In the genomic region with DNA sequence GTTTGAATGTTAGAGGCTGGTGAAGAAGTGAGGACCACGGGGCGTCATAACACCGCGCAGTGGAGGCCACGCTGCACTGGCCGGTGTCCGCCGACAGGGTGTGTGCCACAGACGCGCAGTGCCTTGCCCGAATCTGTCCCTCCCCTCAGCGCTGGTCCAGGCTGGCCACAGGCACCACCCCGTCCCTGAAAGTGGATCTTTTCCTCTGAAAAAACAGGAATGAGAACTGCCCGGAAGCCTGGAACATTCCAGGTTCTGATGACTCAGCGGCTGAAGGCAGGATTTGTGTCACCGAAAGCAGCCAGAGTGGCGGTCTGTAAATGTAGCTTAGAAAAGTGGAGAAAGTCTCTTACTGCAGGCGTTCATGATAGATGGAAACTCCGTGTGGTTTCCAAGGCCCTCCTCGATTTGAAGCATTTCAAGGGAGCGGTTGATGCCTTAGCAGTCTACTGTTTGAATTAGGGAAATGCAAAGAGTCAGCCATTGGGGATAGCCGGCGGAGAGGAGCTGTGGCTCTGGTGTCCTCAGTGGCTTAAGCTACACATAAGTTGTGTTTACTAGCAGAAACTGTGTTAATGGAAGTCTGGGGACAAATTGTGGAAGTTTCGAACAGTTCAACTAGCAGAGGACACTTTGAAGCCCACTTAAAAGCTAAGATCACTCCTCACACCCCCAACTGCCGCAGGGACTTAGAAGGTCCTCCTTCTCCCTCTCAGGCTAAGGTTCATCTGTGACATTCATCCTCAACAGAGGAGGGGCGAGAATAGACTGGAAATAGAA, we compare ENCODE assay signal across 8 cellular contexts.
DNase-seq lines count a peak whose midpoint lies in the region; ATAC-seq, FAIRE-seq and TF ChIP-seq lines count a peak whose summit lies in the region.

No MANE protein-coding gene starts in this region.

- H3K9me3 ChIP-seq in kidney (ENCODE audit: control insufficient read depth in 1 of 2, low read length in 2 of 2), result no peaks in the 10 kb centered on the region

- intact Hi-C loops in kidney (cut with DNase I), result no loop called here

- no peak overlapping the region for H3K27ac Mint-ChIP-seq in WTC11

- POLR2A ChIA-PET in WTC11 (lab: Charles Lee), result interaction anchor here (0.9 to 1.4 kb wide), 2 partner anchors 482 to 484 kb away, joined by 4 read pairs; no protein-coding TSS in a partner anchor

- peak overlapping the region; percentile 98 to 100 for H3K27ac ChIP-seq in kidney (ENCODE audit: low read depth in 2 of 2, low read length in 2 of 2)

- H3K4me1 ChIP-seq in kidney (ENCODE audit: control insufficient read depth in 1 of 2, insufficient read depth in 1 of 2, low read depth in 1 of 2, low read length in 2 of 2), result peaks cover 17 to 19% of the 10 kb centered on the region in 2 donors

- H3K36me3 ChIP-seq in kidney (ENCODE audit: control insufficient read depth in 1 of 2, insufficient read depth in 2 of 2, low read length in 2 of 2), result no peaks in the 10 kb centered on the region

- H3K9me3 Mint-ChIP-seq in WTC11, result no peaks in the 10 kb centered on the region

- peak overlapping the region; percentile 73 to 88 for H3K4me3 ChIP-seq in kidney (ENCODE audit: low read length in 2 of 2)

- H3K4me3 Mint-ChIP-seq in WTC11, result no peak overlapping the region

- CTCF ChIA-PET in WTC11 (lab: Charles Lee), result interaction anchor here (0.6 to 2.0 kb wide), 4 partner anchors 16 to 483 kb away, joined by 3 to 8 read pairs (median 4); no protein-coding TSS in a partner anchor

- H3K9ac ChIP-seq in kidney (ENCODE audit: low read length in 2 of 2), result peak overlapping the region; percentile 98 to 100

- peaks cover 10% of the 10 kb centered on the region for H3K4me1 Mint-ChIP-seq in WTC11

- no peaks in the 10 kb centered on the region for H3K27me3 Mint-ChIP-seq in WTC11 (ENCODE audit: low read depth)

- H3K36me3 Mint-ChIP-seq in WTC11, result no peaks in the 10 kb centered on the region

- DNase-seq in NCI-H526 (lab: John Stamatoyannopoulos, UW), result peak; percentile 95
- no peak for DNase-seq in NCI-H526 treated with DMSO at 0.1 percent for 48 hours (lab: John Stamatoyannopoulos, UW)
- peak; percentile 84 to 92 for DNase-seq in NCI-H1930 (lab: John Stamatoyannopoulos, UW)
- DNase-seq in WTC11 (ENCODE audit: low spot score), result peak; percentile 91
- peak; percentile 92 for DNase-seq in cerebellar cortex (ENCODE audit: low spot score)
- DNase-seq in kidney, result peak; percentile 98
- DNase-seq in stimulated activated CD4-positive, alpha-beta T cell treated with anti-CD3 and anti-CD28 coated beads, Interleukin-15, amount 100 ng/mL, for 48 hours (ENCODE audit: low read depth in 2 of 2), result peak; percentile 74 to 77

- FAIRE-seq in kidney (lab: Jason Lieb, UNC), result no peak

- TF ChIP-seq CTCF in WTC11 (IDR thresholded peaks at IDR 0.05), result peak; percentile 62; the same call in 1 of the 2 replicates
- peak; percentile 67 for TF ChIP-seq CTCF in kidney (IDR thresholded peaks at IDR 0.05; ENCODE audit: borderline replicate concordance, extremely low read depth, insufficient read depth)

- ATAC-seq in HG02885 (IDR thresholded peaks at IDR 0.05; ENCODE audit: poor library complexity, unreplicated experiment), result peak; percentile 88
- ATAC-seq in WTC11, result peak; percentile 88

TF ChIP-seq in WTC11, 78 proteins besides CTCF, POLR2A, EP300 and RAD21 (continues in another document):
- TF ChIP-seq, protein P1, sequence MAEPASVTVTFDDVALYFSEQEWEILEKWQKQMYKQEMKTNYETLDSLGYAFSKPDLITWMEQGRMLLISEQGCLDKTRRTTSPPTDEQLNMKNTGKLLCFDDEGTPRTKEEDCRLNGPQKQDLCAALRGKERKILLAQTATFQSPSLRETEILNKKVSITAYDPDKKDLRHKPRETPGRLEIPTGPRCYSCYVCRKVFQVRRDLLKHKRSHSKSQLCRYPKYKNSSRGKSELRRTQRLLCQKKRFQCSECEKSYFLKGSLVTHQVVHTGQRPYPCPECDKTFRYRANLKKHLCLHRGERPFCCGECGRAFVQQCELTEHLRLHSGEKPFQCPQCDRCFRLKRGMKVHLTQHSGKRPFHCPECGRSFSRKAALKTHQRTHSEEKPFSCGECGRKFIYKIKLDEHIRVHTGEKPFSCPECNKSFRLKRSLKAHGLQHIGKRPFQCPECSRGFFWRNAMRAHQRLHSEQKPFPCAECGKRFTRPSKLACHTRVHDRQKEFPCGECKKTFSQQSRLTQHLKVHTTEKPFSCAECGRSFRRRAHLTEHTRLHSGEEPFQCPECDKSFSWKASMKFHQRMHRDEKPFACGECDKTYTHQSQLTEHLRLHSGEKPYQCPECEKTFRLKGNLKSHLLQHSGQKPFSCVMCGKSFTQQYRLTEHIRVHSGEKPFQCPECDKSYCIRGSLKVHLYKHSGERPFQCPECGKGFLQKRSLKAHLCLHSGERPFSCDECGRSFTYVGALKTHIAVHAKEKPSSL (CRISPR knock-in tag; conservative IDR thresholded peaks at IDR 0.05), result no peak
- TF ChIP-seq RORB (CRISPR knock-in tag; IDR thresholded peaks at IDR 0.05) (no peak), ELF4 (CRISPR knock-in tag; IDR thresholded peaks at IDR 0.05; ENCODE audit: low read depth) (no peak), ZNF138 (CRISPR knock-in tag; conservative IDR thresholded peaks at IDR 0.05) (no peak), JUN (CRISPR knock-in tag; IDR thresholded peaks at IDR 0.05) (no peak; the same call in 1 of the 2 replicates), GRHL2 (CRISPR knock-in tag; IDR thresholded peaks at IDR 0.05; ENCODE audit: insufficient replicate concordance, severe bottlenecking) (no peak)
- TF ChIP-seq, protein P2, sequence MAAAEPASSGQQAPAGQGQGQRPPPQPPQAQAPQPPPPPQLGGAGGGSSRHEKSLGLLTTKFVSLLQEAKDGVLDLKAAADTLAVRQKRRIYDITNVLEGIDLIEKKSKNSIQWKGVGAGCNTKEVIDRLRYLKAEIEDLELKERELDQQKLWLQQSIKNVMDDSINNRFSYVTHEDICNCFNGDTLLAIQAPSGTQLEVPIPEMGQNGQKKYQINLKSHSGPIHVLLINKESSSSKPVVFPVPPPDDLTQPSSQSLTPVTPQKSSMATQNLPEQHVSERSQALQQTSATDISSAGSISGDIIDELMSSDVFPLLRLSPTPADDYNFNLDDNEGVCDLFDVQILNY (CRISPR knock-in tag; IDR thresholded peaks at IDR 0.05), result no peak
- TF ChIP-seq, protein P3, sequence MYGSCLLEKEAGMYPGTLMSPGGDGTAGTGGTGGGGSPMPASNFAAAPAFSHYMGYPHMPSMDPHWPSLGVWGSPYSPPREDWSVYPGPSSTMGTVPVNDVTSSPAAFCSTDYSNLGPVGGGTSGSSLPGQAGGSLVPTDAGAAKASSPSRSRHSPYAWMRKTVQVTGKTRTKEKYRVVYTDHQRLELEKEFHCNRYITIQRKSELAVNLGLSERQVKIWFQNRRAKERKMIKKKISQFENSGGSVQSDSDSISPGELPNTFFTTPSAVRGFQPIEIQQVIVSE (CRISPR knock-in tag; IDR thresholded peaks at IDR 0.05; ENCODE audit: borderline replicate concordance), result no peak
- TF ChIP-seq, protein P4, sequence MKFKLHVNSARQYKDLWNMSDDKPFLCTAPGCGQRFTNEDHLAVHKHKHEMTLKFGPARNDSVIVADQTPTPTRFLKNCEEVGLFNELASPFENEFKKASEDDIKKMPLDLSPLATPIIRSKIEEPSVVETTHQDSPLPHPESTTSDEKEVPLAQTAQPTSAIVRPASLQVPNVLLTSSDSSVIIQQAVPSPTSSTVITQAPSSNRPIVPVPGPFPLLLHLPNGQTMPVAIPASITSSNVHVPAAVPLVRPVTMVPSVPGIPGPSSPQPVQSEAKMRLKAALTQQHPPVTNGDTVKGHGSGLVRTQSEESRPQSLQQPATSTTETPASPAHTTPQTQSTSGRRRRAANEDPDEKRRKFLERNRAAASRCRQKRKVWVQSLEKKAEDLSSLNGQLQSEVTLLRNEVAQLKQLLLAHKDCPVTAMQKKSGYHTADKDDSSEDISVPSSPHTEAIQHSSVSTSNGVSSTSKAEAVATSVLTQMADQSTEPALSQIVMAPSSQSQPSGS (CRISPR knock-in tag; IDR thresholded peaks at IDR 0.05; ENCODE audit: borderline replicate concordance, low read depth), result no peak
- TF ChIP-seq, protein P5, sequence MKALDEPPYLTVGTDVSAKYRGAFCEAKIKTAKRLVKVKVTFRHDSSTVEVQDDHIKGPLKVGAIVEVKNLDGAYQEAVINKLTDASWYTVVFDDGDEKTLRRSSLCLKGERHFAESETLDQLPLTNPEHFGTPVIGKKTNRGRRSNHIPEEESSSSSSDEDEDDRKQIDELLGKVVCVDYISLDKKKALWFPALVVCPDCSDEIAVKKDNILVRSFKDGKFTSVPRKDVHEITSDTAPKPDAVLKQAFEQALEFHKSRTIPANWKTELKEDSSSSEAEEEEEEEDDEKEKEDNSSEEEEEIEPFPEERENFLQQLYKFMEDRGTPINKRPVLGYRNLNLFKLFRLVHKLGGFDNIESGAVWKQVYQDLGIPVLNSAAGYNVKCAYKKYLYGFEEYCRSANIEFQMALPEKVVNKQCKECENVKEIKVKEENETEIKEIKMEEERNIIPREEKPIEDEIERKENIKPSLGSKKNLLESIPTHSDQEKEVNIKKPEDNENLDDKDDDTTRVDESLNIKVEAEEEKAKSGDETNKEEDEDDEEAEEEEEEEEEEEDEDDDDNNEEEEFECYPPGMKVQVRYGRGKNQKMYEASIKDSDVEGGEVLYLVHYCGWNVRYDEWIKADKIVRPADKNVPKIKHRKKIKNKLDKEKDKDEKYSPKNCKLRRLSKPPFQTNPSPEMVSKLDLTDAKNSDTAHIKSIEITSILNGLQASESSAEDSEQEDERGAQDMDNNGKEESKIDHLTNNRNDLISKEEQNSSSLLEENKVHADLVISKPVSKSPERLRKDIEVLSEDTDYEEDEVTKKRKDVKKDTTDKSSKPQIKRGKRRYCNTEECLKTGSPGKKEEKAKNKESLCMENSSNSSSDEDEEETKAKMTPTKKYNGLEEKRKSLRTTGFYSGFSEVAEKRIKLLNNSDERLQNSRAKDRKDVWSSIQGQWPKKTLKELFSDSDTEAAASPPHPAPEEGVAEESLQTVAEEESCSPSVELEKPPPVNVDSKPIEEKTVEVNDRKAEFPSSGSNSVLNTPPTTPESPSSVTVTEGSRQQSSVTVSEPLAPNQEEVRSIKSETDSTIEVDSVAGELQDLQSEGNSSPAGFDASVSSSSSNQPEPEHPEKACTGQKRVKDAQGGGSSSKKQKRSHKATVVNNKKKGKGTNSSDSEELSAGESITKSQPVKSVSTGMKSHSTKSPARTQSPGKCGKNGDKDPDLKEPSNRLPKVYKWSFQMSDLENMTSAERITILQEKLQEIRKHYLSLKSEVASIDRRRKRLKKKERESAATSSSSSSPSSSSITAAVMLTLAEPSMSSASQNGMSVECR (CRISPR knock-in tag; IDR thresholded peaks at IDR 0.05; ENCODE audit: borderline replicate concordance), result no peak; the same call in 1 of the 2 replicates
